10 cellular contexts compared by ENCODE assay signal in the genomic region with DNA sequence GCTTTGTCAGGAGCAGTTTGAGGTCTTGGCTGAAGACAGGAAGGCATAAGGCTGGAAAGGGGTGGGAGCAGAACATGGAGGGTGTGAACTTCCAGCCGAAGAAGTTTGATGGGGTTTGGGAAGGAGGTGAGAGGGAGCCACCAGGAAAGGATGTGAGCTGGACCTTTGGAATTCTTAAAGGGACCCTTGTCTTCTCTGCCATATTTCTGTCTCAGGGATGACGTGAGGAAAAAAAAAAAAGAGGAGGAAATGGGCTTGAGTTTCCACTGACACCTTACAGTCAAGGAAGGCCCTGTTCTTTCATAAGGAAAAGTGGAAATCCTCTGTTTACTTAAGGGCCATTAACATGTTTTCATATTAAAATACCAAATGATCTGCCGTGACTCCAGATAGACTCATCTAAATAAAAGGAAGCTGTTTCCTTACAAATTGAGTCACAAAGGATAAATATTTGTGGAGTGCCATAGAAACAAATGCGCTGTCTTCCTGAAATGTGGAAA.
DNase-seq lines count a peak whose midpoint lies in the region; ATAC-seq and TF ChIP-seq lines count a peak whose summit lies in the region.
"Had no signal": no experiment of that assay in that cellular context is flagged by ENCODE, and none has a peak within 500 bp of the region (broad histone marks: within the 10 kb centered on the region; RNA-seq: fewer than 3 reads in every experiment).

No MANE protein-coding gene starts in this region.

- peak; percentile 22 for DNase-seq in H7
- DNase-seq in left ventricle myocardium inferior, result no peak
- peak; percentile 61 for DNase-seq in stromal cell of bone marrow (ENCODE audit: low read depth)
- DNase-seq in GOT3 (lab: John Stamatoyannopoulos, UW), result no peak
- no peak for DNase-seq in caudate nucleus (lab: John Stamatoyannopoulos, UW)
- DNase-seq: effector CD4-positive, alpha-beta T cell; left cardiac atrium; NCI-H1417 had no signal

- peak; percentile 11 for ATAC-seq in SK-N-SH treated with all-trans-retinoic acid at 6 μM for 48 hours
- no peak for ATAC-seq in HG03442 (IDR thresholded peaks at IDR 0.05; ENCODE audit: unreplicated experiment)

- no peaks in the 10 kb centered on the region for H3K27me3 ChIP-seq in H7 (ENCODE audit: control insufficient read depth, insufficient read depth, low read length)
- H3K27me3 ChIP-seq in left ventricle myocardium inferior (ENCODE audit: low read depth), result no peaks in the 10 kb centered on the region

- peaks cover 98% of the 10 kb centered on the region for H3K4me1 ChIP-seq in left ventricle myocardium inferior

- no peak for TF ChIP-seq CTCF in left ventricle myocardium inferior (IDR thresholded peaks at IDR 0.05; ENCODE audit: borderline replicate concordance)

- H3K36me3 ChIP-seq in H7 (replicated peaks; ENCODE audit: control insufficient read depth, insufficient read depth, low read length) (no peaks in the 10 kb centered on the region), left ventricle myocardium inferior (no peaks in the 10 kb centered on the region)

- peak overlapping the region; percentile 85 for H3K27ac ChIP-seq in left ventricle myocardium inferior (replicated peaks)
- no peak overlapping the region for H3K27ac ChIP-seq in caudate nucleus (ENCODE audit: low read depth, low read length)

- no peaks in the 10 kb centered on the region for H3K9me3 ChIP-seq in left ventricle myocardium inferior (replicated peaks)

- intact Hi-C loops in left ventricle myocardium inferior (cut with micrococcal nuclease), result no loop called here

- H3K4me3 ChIP-seq in H7 (ENCODE audit: insufficient read depth, low read depth, low read length) (no peak overlapping the region), left ventricle myocardium inferior (no peak overlapping the region)

TF ChIP-seq in SK-N-SH treated with all-trans-retinoic acid at 6 μM for 48 hours, 23 proteins besides CTCF, POLR2A, EP300 and RAD21:
- TF ChIP-seq ARNTL (CRISPR knock-in tag; IDR thresholded peaks at IDR 0.05; ENCODE audit: borderline replicate concordance, low read depth) (no peak), CSDC2 (CRISPR knock-in tag; IDR thresholded peaks at IDR 0.05) (no peak), PATZ1 (CRISPR knock-in tag; IDR thresholded peaks at IDR 0.05; ENCODE audit: borderline replicate concordance) (no peak), ZNF565 (CRISPR knock-in tag; conservative IDR thresholded peaks at IDR 0.05; ENCODE audit: low read depth) (no peak), CSRNP3 (CRISPR knock-in tag; IDR thresholded peaks at IDR 0.05) (no peak), GLIS3 (CRISPR knock-in tag; IDR thresholded peaks at IDR 0.05) (no peak), ISL1 (CRISPR knock-in tag; IDR thresholded peaks at IDR 0.05) (no peak), TSHZ2 (CRISPR knock-in tag; IDR thresholded peaks at IDR 0.05) (no peak), ZNF8 (CRISPR knock-in tag; IDR thresholded peaks at IDR 0.05) (no peak), ESRRG (CRISPR knock-in tag; IDR thresholded peaks at IDR 0.05) (no peak), OSR1 (CRISPR knock-in tag; IDR thresholded peaks at IDR 0.05) (no peak)
- TF ChIP-seq, protein P1, sequence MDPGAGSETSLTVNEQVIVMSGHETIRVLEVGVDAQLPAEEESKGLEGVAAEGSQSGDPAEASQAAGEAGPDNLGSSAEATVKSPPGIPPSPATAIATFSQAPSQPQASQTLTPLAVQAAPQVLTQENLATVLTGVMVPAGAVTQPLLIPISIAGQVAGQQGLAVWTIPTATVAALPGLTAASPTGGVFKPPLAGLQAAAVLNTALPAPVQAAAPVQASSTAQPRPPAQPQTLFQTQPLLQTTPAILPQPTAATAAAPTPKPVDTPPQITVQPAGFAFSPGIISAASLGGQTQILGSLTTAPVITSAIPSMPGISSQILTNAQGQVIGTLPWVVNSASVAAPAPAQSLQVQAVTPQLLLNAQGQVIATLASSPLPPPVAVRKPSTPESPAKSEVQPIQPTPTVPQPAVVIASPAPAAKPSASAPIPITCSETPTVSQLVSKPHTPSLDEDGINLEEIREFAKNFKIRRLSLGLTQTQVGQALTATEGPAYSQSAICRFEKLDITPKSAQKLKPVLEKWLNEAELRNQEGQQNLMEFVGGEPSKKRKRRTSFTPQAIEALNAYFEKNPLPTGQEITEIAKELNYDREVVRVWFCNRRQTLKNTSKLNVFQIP (CRISPR knock-in tag; IDR thresholded peaks at IDR 0.05; ENCODE audit: borderline replicate concordance, low read depth), result no peak
TF ChIP-seq in SK-N-SH treated with all-trans-retinoic acid at 6 μM for 48 hours: peak in this region for 0.

Comparison
In these comparisons a context has a peak if more than half of its experiments do, and no peak if none do; other contexts are left out.
1. DNase-seq: peak in H7 (single experiment) and stromal cell of bone marrow (single experiment); none in left ventricle myocardium inferior (single experiment), GOT3 (single experiment) and caudate nucleus (0 of 61).